In the genomic region with DNA sequence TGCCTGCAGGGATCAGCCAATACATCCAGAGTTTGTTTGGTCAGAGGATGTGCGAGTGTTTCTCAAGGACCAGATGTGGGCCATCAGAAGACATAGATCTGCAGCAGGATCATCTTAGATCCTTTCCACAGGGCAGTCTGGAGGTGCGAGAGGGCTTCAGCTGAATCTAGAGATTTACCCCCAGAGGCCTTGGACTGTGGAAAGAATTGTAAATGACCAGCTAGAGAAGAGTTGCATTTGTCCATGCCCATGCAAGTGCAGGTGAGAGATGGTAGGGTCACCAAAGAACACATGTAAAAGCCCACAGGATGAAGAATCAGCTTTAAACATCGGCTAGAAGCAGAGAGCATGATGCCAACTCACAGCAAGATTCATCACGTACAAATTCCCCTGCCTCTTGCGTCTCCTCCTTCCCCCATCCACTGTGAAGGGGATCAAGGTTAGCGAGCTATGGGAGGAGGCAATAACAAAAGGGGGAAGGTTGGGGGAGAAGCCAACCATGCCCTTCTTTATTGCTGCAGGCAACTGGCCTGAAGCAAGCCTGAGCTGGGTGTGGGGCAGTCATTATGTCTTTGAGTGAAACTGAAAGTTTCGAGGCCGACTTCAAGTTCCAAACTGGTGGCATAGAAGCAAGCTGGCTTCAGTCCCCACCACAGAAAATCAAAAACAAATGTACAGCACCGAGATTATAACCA, we compare ENCODE assay signal across 12 cellular contexts.
DNase-seq lines count a peak whose midpoint lies in the region; ATAC-seq and TF ChIP-seq lines count a peak whose summit lies in the region.
"Had no signal": no experiment of that assay in that cellular context is flagged by ENCODE, and none has a peak within 500 bp of the region (broad histone marks: within the 10 kb centered on the region; RNA-seq: fewer than 3 reads in every experiment).

No MANE protein-coding gene starts in this region.

- peak overlapping the region; percentile 68 for H2AFZ ChIP-seq in Karpas-422 (ENCODE audit: low read length)

- no peaks in the 10 kb centered on the region for H3K36me3 ChIP-seq in Karpas-422 (ENCODE audit: insufficient read depth, low read length)
- H3K36me3 ChIP-seq in upper lobe of right lung, result no peaks in the 10 kb centered on the region
- no peaks in the 10 kb centered on the region for H3K36me3 ChIP-seq in WERI-Rb-1
- H3K36me3 ChIP-seq: ascending aorta, gastrocnemius medialis had no signal

- peak overlapping the region; percentile 92 for H3K27ac Mint-ChIP-seq in activated naive CD8-positive, alpha-beta T cell treated with anti-CD3 and anti-CD28 coated beads, Interleukin-2, amount 50 U/mL, for 24 hours
- H3K27ac Mint-ChIP-seq in CD14-positive monocyte, result peak overlapping the region in 1 of 7 donors; percentile 16

- H3K4me3 Mint-ChIP-seq in activated naive CD8-positive, alpha-beta T cell treated with anti-CD3 and anti-CD28 coated beads, Interleukin-2, amount 50 U/mL, for 24 hours, result peak overlapping the region; percentile 78
- no peak overlapping the region for H3K4me3 Mint-ChIP-seq in CD14-positive monocyte

- DNase-seq in stimulated activated CD4-positive, alpha-beta T cell treated with anti-CD3 and anti-CD28 coated beads, Interleukin-15, amount 100 ng/mL, for 24 hours, result peak; percentile 49
- DNase-seq in stimulated activated CD4-positive, alpha-beta T cell treated with anti-CD3 and anti-CD28 coated beads, Interleukin-12 subunit alpha, Interleukin-12 subunit beta, amount 100 ng/mL, for 4 hours, result no peak
- DNase-seq in Karpas-422 (no peak), upper lobe of right lung (no peak), WERI-Rb-1 (no peak), CD14-positive monocyte (ENCODE audit: low spot score) (no peak)
- peak; percentile 35 for DNase-seq in activated naive CD8-positive, alpha-beta T cell treated with anti-CD3 and anti-CD28 coated beads, Interleukin-2, amount 50 U/mL, for 24 hours
- DNase-seq: Calu3, gastrocnemius medialis, NCI-H2029 had no signal

- H3K9ac ChIP-seq in Karpas-422 (ENCODE audit: low read length), result peak overlapping the region; percentile 26

- no peaks in the 10 kb centered on the region for H3K9me2 ChIP-seq in Karpas-422 (replicated peaks; ENCODE audit: insufficient read depth, low read length)

- no peaks in the 10 kb centered on the region for H3K9me3 Mint-ChIP-seq in activated naive CD8-positive, alpha-beta T cell treated with anti-CD3 and anti-CD28 coated beads, Interleukin-2, amount 50 U/mL, for 24 hours
- no peaks in the 10 kb centered on the region for H3K9me3 Mint-ChIP-seq in CD14-positive monocyte

- H3K27me3 ChIP-seq in Karpas-422 (ENCODE audit: low read length), result no peaks in the 10 kb centered on the region
- H3K27me3 ChIP-seq in upper lobe of right lung, result no peaks in the 10 kb centered on the region
- no peaks in the 10 kb centered on the region for H3K27me3 ChIP-seq in WERI-Rb-1 (ENCODE audit: insufficient read depth, low read depth, severe bottlenecking)
- H3K27me3 ChIP-seq: ascending aorta, gastrocnemius medialis had no signal

- H3K4me3 ChIP-seq in Karpas-422 (ENCODE audit: low read length) (peak overlapping the region; percentile 33; the same call in 1 of the 2 replicates), upper lobe of right lung (no peak overlapping the region), WERI-Rb-1 (ENCODE audit: low read depth, low read length) (no peak overlapping the region)
- H3K4me3 ChIP-seq: ascending aorta, gastrocnemius medialis had no signal

- H3K36me3 Mint-ChIP-seq in activated naive CD8-positive, alpha-beta T cell treated with anti-CD3 and anti-CD28 coated beads, Interleukin-2, amount 50 U/mL, for 24 hours (ENCODE audit: low read depth), result peaks cover 23% of the 10 kb centered on the region
- no peaks in the 10 kb centered on the region for H3K36me3 Mint-ChIP-seq in CD14-positive monocyte

- no peaks in the 10 kb centered on the region for H3K27me3 Mint-ChIP-seq in activated naive CD8-positive, alpha-beta T cell treated with anti-CD3 and anti-CD28 coated beads, Interleukin-2, amount 50 U/mL, for 24 hours
- peaks cover 3 to 12% (median 11%) of the 10 kb centered on the region in 3 donors for H3K27me3 Mint-ChIP-seq in CD14-positive monocyte (ENCODE audit: low read depth in 3 of 3)

- intact Hi-C loops in upper lobe of right lung (cut with DNase I) (no loop called here), CD14-positive monocyte (cut with micrococcal nuclease) (no loop called here)

- no peaks in the 10 kb centered on the region for H3K79me2 ChIP-seq in Karpas-422 (ENCODE audit: low read length)

- peaks cover 7% of the 10 kb centered on the region for H3K4me1 ChIP-seq in Karpas-422 (ENCODE audit: low read length)
- no peaks in the 10 kb centered on the region for H3K4me1 ChIP-seq in upper lobe of right lung
- H3K4me1 ChIP-seq: ascending aorta, gastrocnemius medialis had no signal

- H3K4me1 Mint-ChIP-seq in activated naive CD8-positive, alpha-beta T cell treated with anti-CD3 and anti-CD28 coated beads, Interleukin-2, amount 50 U/mL, for 24 hours, result peaks cover 62% of the 10 kb centered on the region
- no peaks in the 10 kb centered on the region for H3K4me1 Mint-ChIP-seq in CD14-positive monocyte

- peak; percentile 65 for ATAC-seq in activated naive CD8-positive, alpha-beta T cell treated with anti-CD3 and anti-CD28 coated beads, Interleukin-2, amount 50 U/mL, for 24 hours
- no peak for ATAC-seq in upper lobe of right lung
- ATAC-seq in HG03565 (IDR thresholded peaks at IDR 0.05; ENCODE audit: unreplicated experiment), result no peak
- ATAC-seq: gastrocnemius medialis had no signal

- H3K27ac ChIP-seq in Karpas-422 (ENCODE audit: low read length) (no peak overlapping the region), upper lobe of right lung (peak overlapping the region; percentile 47), WERI-Rb-1 (no peak overlapping the region)
- H3K27ac ChIP-seq: ascending aorta, gastrocnemius medialis had no signal

- H3K4me2 ChIP-seq in Karpas-422 (ENCODE audit: low read depth, low read length, poor library complexity, severe bottlenecking), result peak overlapping the region; percentile 47

- H4K20me1 ChIP-seq in Karpas-422 (ENCODE audit: insufficient read depth, low read depth, low read length), result no peaks in the 10 kb centered on the region

- TF ChIP-seq CTCF in upper lobe of right lung (IDR thresholded peaks at IDR 0.05) (no peak), WERI-Rb-1 (IDR thresholded peaks at IDR 0.05; ENCODE audit: low read depth, low read length) (no peak), CD14-positive monocyte (IDR thresholded peaks at IDR 0.05) (no peak)

- H3K9me3 ChIP-seq in Karpas-422 (ENCODE audit: low read length) (no peaks in the 10 kb centered on the region), upper lobe of right lung (no peaks in the 10 kb centered on the region), WERI-Rb-1 (ENCODE audit: severe bottlenecking) (no peaks in the 10 kb centered on the region)
- H3K9me3 ChIP-seq: ascending aorta, gastrocnemius medialis had no signal

Comparison
In these comparisons a context has a peak if more than half of its experiments do, and no peak if none do; other contexts are left out.
1. DNase-seq: peak in stimulated activated CD4-positive, alpha-beta T cell treated with anti-CD3 and anti-CD28 coated beads, Interleukin-15, amount 100 ng/mL, for 24 hours (single experiment) and activated naive CD8-positive, alpha-beta T cell treated with anti-CD3 and anti-CD28 coated beads, Interleukin-2, amount 50 U/mL, for 24 hours (single experiment); none in stimulated activated CD4-positive, alpha-beta T cell treated with anti-CD3 and anti-CD28 coated beads, Interleukin-12 subunit alpha, Interleukin-12 subunit beta, amount 100 ng/mL, for 4 hours (single experiment), Karpas-422 (single experiment), upper lobe of right lung (single experiment), WERI-Rb-1 (single experiment) and CD14-positive monocyte (single experiment).